ENCODE assay signal across 9 cellular contexts in the genomic region with DNA sequence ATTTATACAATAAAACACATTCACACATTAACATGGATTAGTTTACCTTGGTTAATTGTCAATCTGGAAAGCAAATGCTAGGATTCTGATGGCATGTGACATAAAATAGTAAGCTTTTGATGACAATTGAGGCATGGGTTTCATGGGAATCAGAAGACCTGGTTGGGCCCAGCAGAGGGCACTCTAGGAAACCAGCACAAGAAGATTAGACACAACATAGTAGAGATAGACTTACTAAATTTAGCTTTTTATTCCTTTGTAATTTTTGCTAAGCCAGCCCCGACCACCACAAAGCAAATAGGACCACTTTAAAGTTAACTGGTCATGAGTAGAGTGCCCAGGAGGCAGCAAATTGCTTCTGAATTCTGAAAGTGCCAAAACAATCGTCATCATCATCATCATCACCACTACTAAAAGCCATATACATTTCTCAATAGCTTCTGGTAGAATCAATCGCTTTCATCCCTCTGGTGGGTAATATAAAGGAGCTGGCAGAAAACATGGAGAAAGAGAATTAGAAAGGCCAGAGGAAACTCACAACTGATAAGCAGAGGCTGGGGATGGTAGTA.
DNase-seq lines count a peak whose midpoint lies in the region; ATAC-seq and TF ChIP-seq lines count a peak whose summit lies in the region.
"Had no signal": no experiment of that assay in that cellular context is flagged by ENCODE, and none has a peak within 500 bp of the region (broad histone marks: within the 10 kb centered on the region; RNA-seq: fewer than 3 reads in every experiment).

No MANE protein-coding gene starts in this region.

- H3K36me3 Mint-ChIP-seq in CD8-positive, alpha-beta T cell = no peaks in the 10 kb centered on the region
- H3K36me3 Mint-ChIP-seq in activated T-cell treated with anti-CD3 and anti-CD28 coated beads, Interleukin-2, amount 50 U/mL, for 24 hours (ENCODE audit: low read depth) = no peaks in the 10 kb centered on the region

- intact Hi-C loops in CD8-positive, alpha-beta T cell (cut with DNase I, micrococcal nuclease) = loop anchor here in 1 of 2 experiments (10.0 kb wide), 1 partner anchor 285 kb away; no protein-coding TSS in a partner anchor

- CTCF ChIA-PET in CD8-positive, alpha-beta T cell (lab: Charles Lee) = interaction anchor here (0.9 to 11.4 kb wide), 8 partner anchors 10 to 354 kb away, joined by 3 to 219 read pairs (median 4); a partner anchor contains a TSS

- H3K4me3 ChIP-seq in CD8-positive, alpha-beta T cell (ENCODE audit: low read depth, low read length) = no peak overlapping the region
- no peak overlapping the region for H3K4me3 ChIP-seq in HL-60 (replicated peaks; ENCODE audit: insufficient read depth, low read length)

- H3K9me3 Mint-ChIP-seq in CD8-positive, alpha-beta T cell = no peaks in the 10 kb centered on the region
- no peaks in the 10 kb centered on the region for H3K9me3 Mint-ChIP-seq in activated T-cell treated with anti-CD3 and anti-CD28 coated beads, Interleukin-2, amount 50 U/mL, for 24 hours
- H3K9me3 Mint-ChIP-seq: stimulated activated naive CD8-positive, alpha-beta T cell treated with anti-CD3 and anti-CD28 coated beads, Interleukin-15, Interleukin-2, amounts not matched to agents 100 ng/mL and 50 ng/mL, for 24 hours had no signal

- H3K4me3 Mint-ChIP-seq in CD8-positive, alpha-beta T cell = no peak overlapping the region
- H3K4me3 Mint-ChIP-seq in activated T-cell treated with anti-CD3 and anti-CD28 coated beads, Interleukin-2, amount 50 U/mL, for 24 hours = no peak overlapping the region
- H3K4me3 Mint-ChIP-seq: stimulated activated naive CD8-positive, alpha-beta T cell treated with anti-CD3 and anti-CD28 coated beads, Interleukin-15, Interleukin-2, amounts not matched to agents 100 ng/mL and 50 ng/mL, for 24 hours had no signal

- no peaks in the 10 kb centered on the region for H3K4me1 ChIP-seq in CD8-positive, alpha-beta T cell (ENCODE audit: insufficient read depth, low read length)

- H3K36me3 ChIP-seq in CD8-positive, alpha-beta T cell (ENCODE audit: insufficient read depth, low read length) = no peaks in the 10 kb centered on the region

- no peak for TF ChIP-seq CTCF in CD8-positive, alpha-beta T cell (IDR thresholded peaks at IDR 0.05)
- no peak for TF ChIP-seq CTCF in HL-60 (IDR thresholded peaks at IDR 0.05; ENCODE audit: insufficient read depth, low read length)

- POLR2A ChIA-PET in CD8-positive, alpha-beta T cell (lab: Charles Lee) = interaction anchor here (0.6 to 3.3 kb wide), 4 partner anchors 160 to 754 kb away, joined by 3 to 30 read pairs (median 7); a partner anchor contains a TSS

- H3K27me3 Mint-ChIP-seq in CD8-positive, alpha-beta T cell (ENCODE audit: low read depth) = no peaks in the 10 kb centered on the region
- peaks cover 7% of the 10 kb centered on the region for H3K27me3 Mint-ChIP-seq in activated T-cell treated with anti-CD3 and anti-CD28 coated beads, Interleukin-2, amount 50 U/mL, for 24 hours
- H3K27me3 Mint-ChIP-seq: stimulated activated naive CD8-positive, alpha-beta T cell treated with anti-CD3 and anti-CD28 coated beads, Interleukin-15, Interleukin-2, amounts not matched to agents 100 ng/mL and 50 ng/mL, for 24 hours had no signal

- no peaks in the 10 kb centered on the region for H3K9me3 ChIP-seq in CD8-positive, alpha-beta T cell (ENCODE audit: low read length)

- no peaks in the 10 kb centered on the region for H3K4me1 Mint-ChIP-seq in CD8-positive, alpha-beta T cell (ENCODE audit: low read depth)
- no peaks in the 10 kb centered on the region for H3K4me1 Mint-ChIP-seq in activated T-cell treated with anti-CD3 and anti-CD28 coated beads, Interleukin-2, amount 50 U/mL, for 24 hours (ENCODE audit: low read depth)

- peak in 4 of 7 experiments; percentile 5 to 24 (median 21) for DNase-seq in CD8-positive, alpha-beta T cell
- DNase-seq in HL-60 (ENCODE audit: low read depth in 1 of 2, low spot score in 1 of 2) (no peak), hepatic stellate cell (ENCODE audit: low spot score) (peak; percentile 11), NCI-H774 (lab: John Stamatoyannopoulos, UW) (no peak), T-helper 9 cell (no peak), NCI-H524 (lab: John Stamatoyannopoulos, UW) (no peak)
- DNase-seq in activated T-cell treated with anti-CD3 and anti-CD28 coated beads, Interleukin-2, amount 50 U/mL, for 24 hours = peak; percentile 36
- peak; percentile 16 to 20 for DNase-seq in stimulated activated CD4-positive, alpha-beta T cell treated with anti-CD3 and anti-CD28 coated beads, Interleukin-4, amount 100 ng/mL, for 4 hours

- H3K27ac Mint-ChIP-seq in CD8-positive, alpha-beta T cell = no peak overlapping the region
- H3K27ac Mint-ChIP-seq in activated T-cell treated with anti-CD3 and anti-CD28 coated beads, Interleukin-2, amount 50 U/mL, for 24 hours = no peak overlapping the region
- H3K27ac Mint-ChIP-seq: stimulated activated naive CD8-positive, alpha-beta T cell treated with anti-CD3 and anti-CD28 coated beads, Interleukin-15, Interleukin-2, amounts not matched to agents 100 ng/mL and 50 ng/mL, for 24 hours had no signal

- no peak for ATAC-seq in CD8-positive, alpha-beta T cell

- no peaks in the 10 kb centered on the region for H3K27me3 ChIP-seq in CD8-positive, alpha-beta T cell (ENCODE audit: insufficient read depth, low read length)
- no peaks in the 10 kb centered on the region for H3K27me3 ChIP-seq in HL-60 (ENCODE audit: insufficient read depth, poor library complexity, severe bottlenecking)

- H3K27ac ChIP-seq in CD8-positive, alpha-beta T cell (ENCODE audit: low read depth, low read length) = no peak overlapping the region
- peak overlapping the region; percentile 82 for H3K27ac ChIP-seq in HL-60 (replicated peaks)

Comparison
In these comparisons a context has a peak if more than half of its experiments do, and no peak if none do; other contexts are left out.
1. DNase-seq: peak in CD8-positive, alpha-beta T cell (4 of 7), activated T-cell treated with anti-CD3 and anti-CD28 coated beads, Interleukin-2, amount 50 U/mL, for 24 hours (single experiment), hepatic stellate cell (single experiment) and stimulated activated CD4-positive, alpha-beta T cell treated with anti-CD3 and anti-CD28 coated beads, Interleukin-4, amount 100 ng/mL, for 4 hours (2 of 2); none in HL-60 (0 of 2), NCI-H774 (single experiment), T-helper 9 cell (single experiment) and NCI-H524 (0 of 2).